In genomic region chr9:95509851-95510529, GRCh38 we compare ENCODE assay signal across 1 cellular context.
TF ChIP-seq lines count a peak whose summit lies in the region.

No MANE protein-coding gene starts in this region.

TF ChIP-seq in HCT116, 20 proteins besides CTCF, POLR2A, EP300 and RAD21 (continued from another document):
- no peak for TF ChIP-seq YY1 (IDR thresholded peaks at IDR 0.05; ENCODE audit: extremely low read depth, insufficient replicate concordance, low read depth, low read length)
- no peak for TF ChIP-seq CEBPB (IDR thresholded peaks at IDR 0.05; ENCODE audit: low read depth)
- TF ChIP-seq EGR1 (IDR thresholded peaks at IDR 0.05; ENCODE audit: low read depth), result no peak
- TF ChIP-seq JUND (IDR thresholded peaks at IDR 0.05), result no peak
- TF ChIP-seq ATF3 (IDR thresholded peaks at IDR 0.05), result no peak
- TF ChIP-seq ZFX (IDR thresholded peaks at IDR 0.05), result no peak
- TF ChIP-seq EZH2phosphoT487 (IDR thresholded peaks at IDR 0.05; ENCODE audit: borderline replicate concordance), result no peak
- TF ChIP-seq SRF (IDR thresholded peaks at IDR 0.05; ENCODE audit: low read depth), result no peak
- TF ChIP-seq CBX3 (IDR thresholded peaks at IDR 0.05; ENCODE audit: low read depth), result no peak
- no peak for TF ChIP-seq TCF7L2 (IDR thresholded peaks at IDR 0.05; ENCODE audit: borderline replicate concordance, extremely low read depth, insufficient read depth, insufficient read length)
- TF ChIP-seq REST (IDR thresholded peaks at IDR 0.05; ENCODE audit: low read depth), result no peak
- no peak for TF ChIP-seq SIN3A (IDR thresholded peaks at IDR 0.05; ENCODE audit: low read depth)
- TF ChIP-seq EZH2 (IDR thresholded peaks at IDR 0.05), result no peak
